ENCODE assay signal across 1 cellular context in the genomic region with DNA sequence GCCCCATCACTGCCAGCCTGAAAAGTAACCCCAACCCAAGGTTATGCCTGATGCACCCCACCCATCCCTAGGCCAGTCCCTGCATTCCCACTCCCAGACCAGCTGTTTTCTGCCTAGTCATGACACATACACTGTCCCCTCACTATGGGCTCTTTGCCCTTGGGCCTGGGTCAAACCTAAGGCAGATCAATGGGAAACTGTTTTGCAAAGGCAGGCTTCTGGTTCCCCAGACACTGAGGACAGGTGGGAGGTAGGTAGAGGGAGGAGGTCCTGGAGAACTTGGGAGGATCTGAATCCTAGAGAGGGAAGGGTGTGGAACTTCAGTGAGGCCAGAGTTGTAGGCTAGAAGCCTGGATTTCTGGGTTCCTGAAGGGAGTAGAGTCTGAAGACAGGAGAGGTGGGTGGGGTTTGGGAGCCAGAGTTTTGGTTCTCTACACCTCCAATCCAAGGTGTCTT.
TF ChIP-seq lines count a peak whose summit lies in the region.

No MANE protein-coding gene starts in this region.

TF ChIP-seq in liver, 16 proteins besides CTCF, POLR2A, EP300 and RAD21 (continued from another document):
- TF ChIP-seq, protein P1, sequence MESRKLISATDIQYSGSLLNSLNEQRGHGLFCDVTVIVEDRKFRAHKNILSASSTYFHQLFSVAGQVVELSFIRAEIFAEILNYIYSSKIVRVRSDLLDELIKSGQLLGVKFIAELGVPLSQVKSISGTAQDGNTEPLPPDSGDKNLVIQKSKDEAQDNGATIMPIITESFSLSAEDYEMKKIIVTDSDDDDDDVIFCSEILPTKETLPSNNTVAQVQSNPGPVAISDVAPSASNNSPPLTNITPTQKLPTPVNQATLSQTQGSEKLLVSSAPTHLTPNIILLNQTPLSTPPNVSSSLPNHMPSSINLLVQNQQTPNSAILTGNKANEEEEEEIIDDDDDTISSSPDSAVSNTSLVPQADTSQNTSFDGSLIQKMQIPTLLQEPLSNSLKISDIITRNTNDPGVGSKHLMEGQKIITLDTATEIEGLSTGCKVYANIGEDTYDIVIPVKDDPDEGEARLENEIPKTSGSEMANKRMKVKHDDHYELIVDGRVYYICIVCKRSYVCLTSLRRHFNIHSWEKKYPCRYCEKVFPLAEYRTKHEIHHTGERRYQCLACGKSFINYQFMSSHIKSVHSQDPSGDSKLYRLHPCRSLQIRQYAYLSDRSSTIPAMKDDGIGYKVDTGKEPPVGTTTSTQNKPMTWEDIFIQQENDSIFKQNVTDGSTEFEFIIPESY (IDR thresholded peaks at IDR 0.05), result no peak
